In the genomic region with DNA sequence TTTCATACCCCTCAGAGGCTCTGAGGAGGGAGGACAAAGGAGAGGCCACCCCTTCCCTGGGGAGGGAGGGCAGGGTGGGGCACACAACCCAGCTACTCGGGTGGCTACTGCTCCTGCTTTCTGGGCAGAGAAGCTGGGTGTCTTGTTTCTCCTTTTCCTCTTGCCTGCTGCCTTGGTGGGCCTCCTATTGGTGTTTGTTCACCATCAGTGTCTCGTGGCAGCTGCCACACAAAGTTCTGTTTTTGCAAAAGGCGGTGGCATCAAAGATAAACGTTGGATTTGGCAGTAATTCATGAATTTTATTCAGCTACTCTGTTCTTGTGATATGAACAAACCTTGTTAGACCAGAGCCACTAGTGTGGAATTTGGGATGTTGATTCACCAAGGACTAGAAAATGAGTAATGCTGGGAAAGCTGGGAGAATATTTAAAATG, we compare ENCODE assay signal across 19 cellular contexts.
DNase-seq lines count a peak whose midpoint lies in the region; ATAC-seq, FAIRE-seq and TF ChIP-seq lines count a peak whose summit lies in the region.
"Had no signal": no experiment of that assay in that cellular context is flagged by ENCODE, and none has a peak within 500 bp of the region (broad histone marks: within the 10 kb centered on the region; RNA-seq: fewer than 3 reads in every experiment).

No MANE protein-coding gene starts in this region.

- no peaks in the 10 kb centered on the region for H3K4me1 Mint-ChIP-seq in stimulated activated effector memory CD8-positive, alpha-beta T cell treated with anti-CD3 and anti-CD28 coated beads, Interleukin-12 subunit alpha, Interleukin-12 subunit beta, amount 100 ng/mL, for 72 hours
- H3K4me1 Mint-ChIP-seq: CD4-positive, alpha-beta memory T cell; immature natural killer cell had no signal

- H4K91ac ChIP-seq in IMR-90 (ENCODE audit: insufficient read depth, low read depth, low read length): peak overlapping the region; percentile 50

- no peak overlapping the region for H2AK9ac ChIP-seq in IMR-90 (replicated peaks; ENCODE audit: low read depth, low read length, poor library complexity)

- H3K79me1 ChIP-seq in IMR-90 (ENCODE audit: low read depth in 1 of 2, low read length in 2 of 2): no peaks in the 10 kb centered on the region

- in situ Hi-C loops in IMR-90 (cut with MboI; ENCODE audit: low sequenced_read_pairs): no loop called here
- in situ Hi-C loops in astrocyte of the spinal cord (cut with HindIII; ENCODE audit: low sequenced_read_pairs): no loop called here

- H3K23ac ChIP-seq in IMR-90 (ENCODE audit: low read depth, low read length): peak overlapping the region; percentile 31; the same call in 1 of the 2 replicates

- H3K4me3 ChIP-seq in A549 (no peak overlapping the region), IMR-90 (ENCODE audit: insufficient read depth, low read depth, low read length) (no peak overlapping the region), astrocyte of the spinal cord (ENCODE audit: low read depth, low read length) (no peak overlapping the region), kidney (ENCODE audit: low read length in 2 of 2) (no peak overlapping the region), Karpas-422 (ENCODE audit: low read length) (no peak overlapping the region)

- peak overlapping the region; percentile 75 for H2BK20ac ChIP-seq in IMR-90 (ENCODE audit: low read depth, low read length)

- H3K9me3 ChIP-seq in A549 (no peaks in the 10 kb centered on the region), IMR-90 (ENCODE audit: control insufficient read depth, insufficient read depth, low read length) (no peaks in the 10 kb centered on the region), kidney (ENCODE audit: control insufficient read depth in 1 of 2, low read length in 2 of 2) (no peaks in the 10 kb centered on the region), Karpas-422 (ENCODE audit: low read length) (no peaks in the 10 kb centered on the region)

- 11% methylated on average over 3 of the region's 4 CpGs for WGBS in A549 (ENCODE audit: missing lambda C conversion rate)
- WGBS in IMR-90 (ENCODE audit: extremely low coverage in 2 of 2, insufficient read length in 1 of 2), 2 experiments: 10% methylated on average over 2 of the region's 4 CpGs; no CpG with 5 or more reads in 1 of the 2 experiments

- FAIRE-seq in A549 (lab: Jason Lieb, UNC) (peak; percentile 94), kidney (lab: Jason Lieb, UNC) (no peak)
- FAIRE-seq: endothelial cell of umbilical vein had no signal

- H3K27ac Mint-ChIP-seq in stimulated activated effector memory CD8-positive, alpha-beta T cell treated with anti-CD3 and anti-CD28 coated beads, Interleukin-12 subunit alpha, Interleukin-12 subunit beta, amount 100 ng/mL, for 72 hours: no peak overlapping the region
- H3K27ac Mint-ChIP-seq: CD4-positive, alpha-beta memory T cell; immature natural killer cell; stimulated activated naive CD8-positive, alpha-beta T cell treated with anti-CD3 and anti-CD28 coated beads, Interleukin-15, Interleukin-2, amounts not matched to agents 100 ng/mL and 50 ng/mL, for 24 hours had no signal

- H4K20me1 ChIP-seq in IMR-90 (ENCODE audit: insufficient read depth, low read length) (no peaks in the 10 kb centered on the region), Karpas-422 (ENCODE audit: insufficient read depth, low read depth, low read length) (no peaks in the 10 kb centered on the region)

- H2AK5ac ChIP-seq in IMR-90 (ENCODE audit: low read depth, low read length): no peak overlapping the region

- dilution Hi-C loops in IMR-90 (cut with HindIII; ENCODE audit: low sequenced_read_pairs, unreplicated experiment): no loop called here

- peak overlapping the region; percentile 91 for H2BK120ac ChIP-seq in IMR-90 (ENCODE audit: low read depth, low read length)

- H3K18ac ChIP-seq in IMR-90 (ENCODE audit: low read depth, low read length): peak overlapping the region; percentile 77; the same call in 1 of the 2 replicates

- peak overlapping the region; percentile 68 to 69 for H3K27ac ChIP-seq in A549
- H3K27ac ChIP-seq in IMR-90 (ENCODE audit: insufficient read depth, low read length): peak overlapping the region; percentile 72
- peak overlapping the region; percentile 32 to 40 for H3K27ac ChIP-seq in kidney (ENCODE audit: low read depth in 2 of 2, low read length in 2 of 2)
- no peak overlapping the region for H3K27ac ChIP-seq in Karpas-422 (ENCODE audit: low read length)

- TF ChIP-seq EP300 in A549 (IDR thresholded peaks at IDR 0.05): 0 out of 5 replicates have a peak, but pooled peaks of 1 of the 2 experiments have one; percentile 23

- no peaks in the 10 kb centered on the region for H3K79me2 ChIP-seq in Karpas-422 (ENCODE audit: low read length)

- H3K27me3 ChIP-seq in IMR-90 (ENCODE audit: control insufficient read depth, insufficient read depth, low read length): no peaks in the 10 kb centered on the region
- H3K27me3 ChIP-seq in Karpas-422 (ENCODE audit: low read length): no peaks in the 10 kb centered on the region

- no peaks in the 10 kb centered on the region for H3K9me2 ChIP-seq in Karpas-422 (replicated peaks; ENCODE audit: insufficient read depth, low read length)

- peak overlapping the region; percentile 50 for H2BK5ac ChIP-seq in IMR-90 (ENCODE audit: low read depth, low read length, poor library complexity, severe bottlenecking)

- peak overlapping the region; percentile 58; the same call in 1 of the 2 replicates for H3K14ac ChIP-seq in IMR-90 (replicated peaks; ENCODE audit: low read depth, low read length)

- TF ChIP-seq RAD21 in A549 (conservative IDR thresholded peaks at IDR 0.05 in 1 of 2, IDR thresholded peaks at IDR 0.05 in 1 of 2): no peak
- no peak for TF ChIP-seq RAD21 in IMR-90 (IDR thresholded peaks at IDR 0.05; ENCODE audit: low read length)

- H3K4me1 ChIP-seq in A549: peaks cover 56% of the 10 kb centered on the region
- H3K4me1 ChIP-seq in IMR-90 (ENCODE audit: control insufficient read depth, insufficient read depth, low read length): peaks cover 12% of the 10 kb centered on the region
- H3K4me1 ChIP-seq in kidney (ENCODE audit: control insufficient read depth in 1 of 2, insufficient read depth in 1 of 2, low read depth in 1 of 2, low read length in 2 of 2): peaks cover 12 to 29% of the 10 kb centered on the region in 2 donors
- H3K4me1 ChIP-seq in Karpas-422 (ENCODE audit: low read length): no peaks in the 10 kb centered on the region

- no peaks in the 10 kb centered on the region for H3K9me3 Mint-ChIP-seq in stimulated activated effector memory CD8-positive, alpha-beta T cell treated with anti-CD3 and anti-CD28 coated beads, Interleukin-12 subunit alpha, Interleukin-12 subunit beta, amount 100 ng/mL, for 72 hours
- H3K9me3 Mint-ChIP-seq: CD4-positive, alpha-beta memory T cell; immature natural killer cell; stimulated activated naive CD8-positive, alpha-beta T cell treated with anti-CD3 and anti-CD28 coated beads, Interleukin-15, Interleukin-2, amounts not matched to agents 100 ng/mL and 50 ng/mL, for 24 hours had no signal

- H3K4me3 Mint-ChIP-seq in stimulated activated effector memory CD8-positive, alpha-beta T cell treated with anti-CD3 and anti-CD28 coated beads, Interleukin-12 subunit alpha, Interleukin-12 subunit beta, amount 100 ng/mL, for 72 hours: no peak overlapping the region
- H3K4me3 Mint-ChIP-seq: CD4-positive, alpha-beta memory T cell; immature natural killer cell; stimulated activated naive CD8-positive, alpha-beta T cell treated with anti-CD3 and anti-CD28 coated beads, Interleukin-15, Interleukin-2, amounts not matched to agents 100 ng/mL and 50 ng/mL, for 24 hours had no signal

- no peaks in the 10 kb centered on the region for H3K36me3 Mint-ChIP-seq in stimulated activated effector memory CD8-positive, alpha-beta T cell treated with anti-CD3 and anti-CD28 coated beads, Interleukin-12 subunit alpha, Interleukin-12 subunit beta, amount 100 ng/mL, for 72 hours
- H3K36me3 Mint-ChIP-seq: CD4-positive, alpha-beta memory T cell; immature natural killer cell had no signal

- peak in 1 of 2 experiments; percentile 21 for DNase-seq in A549 (ENCODE audit: low read depth in 1 of 2, low spot score in 1 of 2)
- peak; percentile 60 for DNase-seq in IMR-90
- peak; percentile 39 for DNase-seq in astrocyte of the spinal cord (ENCODE audit: low read depth, low spot score)
- no peak for DNase-seq in kidney
- no peak for DNase-seq in midbrain (lab: John Stamatoyannopoulos, UW)
- DNase-seq in Karpas-422: no peak
- no peak for DNase-seq in stimulated activated effector memory CD8-positive, alpha-beta T cell treated with anti-CD3 and anti-CD28 coated beads, Interleukin-12 subunit alpha, Interleukin-12 subunit beta, amount 100 ng/mL, for 72 hours (ENCODE audit: low spot score in 2 of 2)
- DNase-seq: activated CD4-positive, CD25-positive, alpha-beta regulatory T cell treated with anti-CD3 and anti-CD28 coated beads, Interleukin-2, amount 50 U/mL, for 72 hours; activated effector memory CD4-positive, alpha-beta T cell treated with anti-CD3 and anti-CD28 coated beads, Interleukin-2, amount 50 U/mL, for 16 hours; amygdala; CD4-positive, alpha-beta memory T cell; immature natural killer cell; NCI-H2029; NCI-H524 treated with DMSO at 0.1 percent for 48 hours; T-helper 9 cell had no signal

- H3K9ac ChIP-seq in IMR-90 (ENCODE audit: low read depth, low read length): peak overlapping the region; percentile 51; the same call in 1 of the 2 replicates
- H3K9ac ChIP-seq in kidney (ENCODE audit: low read length in 2 of 2): no peak overlapping the region
- H3K9ac ChIP-seq in Karpas-422 (ENCODE audit: low read length): no peak overlapping the region

- peak overlapping the region; percentile 14 to 84; a peak in 2 of 4 replicates for H4K8ac ChIP-seq in IMR-90 (ENCODE audit: low read depth in 2 of 2, low read length in 2 of 2)

- POLR2A ChIA-PET in A549 (lab: Yijun Ruan, JAX) (no interaction called here), IMR-90 (lab: Charles Lee; ENCODE audit: unreplicated experiment) (no interaction called here)

- BruUV-seq in IMR-90 (replicated peaks; lab: Mats Ljungman, UMichigan): no TSS peak

- TF ChIP-seq POLR2A in A549 (IDR thresholded peaks at IDR 0.05; ENCODE audit: low read length): no peak
- no peak for TF ChIP-seq POLR2A in IMR-90 (IDR thresholded peaks at IDR 0.05; ENCODE audit: low read depth, low read length)

- H2AFZ ChIP-seq in IMR-90 (replicated peaks; ENCODE audit: low read length, poor library complexity) (peak overlapping the region; percentile 38), Karpas-422 (ENCODE audit: low read length) (no peak overlapping the region)

- H3K4ac ChIP-seq in IMR-90 (ENCODE audit: low read depth, low read length): peak overlapping the region; percentile 75

- peaks cover 3% of the 10 kb centered on the region; the same call in 1 of the 2 replicates for H3K9me1 ChIP-seq in IMR-90 (ENCODE audit: insufficient read depth, low read length)

- CTCF ChIA-PET in A549 (lab: Yijun Ruan, JAX) (interaction anchor here (0.8 to 1.3 kb wide), 5 partner anchors 9 to 341 kb away, joined by 3 to 4 read pairs (median 3); no protein-coding TSS in a partner anchor), IMR-90 (lab: Yijun Ruan, JAX) (interaction anchor here (0.6 to 1.0 kb wide), 2 partner anchors 342 to 854 kb away, joined by 3 read pairs; no protein-coding TSS in a partner anchor)

- H4K5ac ChIP-seq in IMR-90 (ENCODE audit: low read depth, low read length): peak overlapping the region; percentile 30; the same call in 1 of the 2 replicates

- ATAC-seq in A549 (peak; percentile 48 to 55; a peak in 4 of 6 replicates), IMR-90 (ENCODE audit: low read depth) (peak; percentile 65), GM21576 (IDR thresholded peaks at IDR 0.05; ENCODE audit: unreplicated experiment) (no peak)
- no peak for ATAC-seq in stimulated activated effector memory CD8-positive, alpha-beta T cell treated with anti-CD3 and anti-CD28 coated beads, Interleukin-12 subunit alpha, Interleukin-12 subunit beta, amount 100 ng/mL, for 72 hours
- ATAC-seq: right cardiac atrium had no signal

- no peak overlapping the region for H3K56ac ChIP-seq in IMR-90 (ENCODE audit: extremely low read depth, insufficient read depth, low read length)

- 0 out of 3 replicates have a peak overlapping the region, but pooled peaks have one; percentile 48 for H2BK15ac ChIP-seq in IMR-90 (ENCODE audit: low read depth, low read length)

- H3K36me3 ChIP-seq in IMR-90 (ENCODE audit: control insufficient read depth, insufficient read depth, low read length) (no peaks in the 10 kb centered on the region), kidney (ENCODE audit: control insufficient read depth in 1 of 2, insufficient read depth in 2 of 2, low read length in 2 of 2) (no peaks in the 10 kb centered on the region), Karpas-422 (ENCODE audit: insufficient read depth, low read length) (no peaks in the 10 kb centered on the region)

- peak overlapping the region; percentile 78 for H3K4me2 ChIP-seq in A549
- peak overlapping the region; percentile 60; the same call in 1 of the 2 replicates for H3K4me2 ChIP-seq in IMR-90 (ENCODE audit: low read depth, low read length)
- no peak overlapping the region for H3K4me2 ChIP-seq in Karpas-422 (ENCODE audit: low read depth, low read length, poor library complexity, severe bottlenecking)

- intact Hi-C loops in IMR-90 (cut with micrococcal nuclease) (no loop called here), kidney (cut with DNase I) (no loop called here)

- TF ChIP-seq CTCF in A549 (IDR thresholded peaks at IDR 0.05): no peak
- no peak for TF ChIP-seq CTCF in IMR-90 (conservative IDR thresholded peaks at IDR 0.05; ENCODE audit: low read depth, low read length)
- no peak for TF ChIP-seq CTCF in astrocyte of the spinal cord (IDR thresholded peaks at IDR 0.05; ENCODE audit: low read depth, low read length)
- TF ChIP-seq CTCF in kidney (IDR thresholded peaks at IDR 0.05; ENCODE audit: borderline replicate concordance, extremely low read depth, insufficient read depth): no peak

Comparison
In these comparisons a context has a peak if more than half of its experiments do, and no peak if none do; other contexts are left out.
1. ATAC-seq: peak in A549 (2 of 2) and IMR-90 (single experiment); none in GM21576 (single experiment) and stimulated activated effector memory CD8-positive, alpha-beta T cell treated with anti-CD3 and anti-CD28 coated beads, Interleukin-12 subunit alpha, Interleukin-12 subunit beta, amount 100 ng/mL, for 72 hours (single experiment).
2. DNase-seq: peak in IMR-90 (single experiment) and astrocyte of the spinal cord (single experiment); none in kidney (single experiment), midbrain (single experiment), Karpas-422 (single experiment) and stimulated activated effector memory CD8-positive, alpha-beta T cell treated with anti-CD3 and anti-CD28 coated beads, Interleukin-12 subunit alpha, Interleukin-12 subunit beta, amount 100 ng/mL, for 72 hours (0 of 2).